Comparison of ENCODE assay signal across 13 cellular contexts in genomic region chr1:89974701-89975470, GRCh38. TPM values are rescaled to one million over a fixed set of nuclear protein-coding genes. Genes with fewer than 3 reads are reported as not detected.
DNase-seq lines count a peak whose midpoint lies in the region; ATAC-seq and TF ChIP-seq lines count a peak whose summit lies in the region.
"Had no signal": no experiment of that assay in that cellular context is flagged by ENCODE, and none has a peak within 500 bp of the region (broad histone marks: within the 10 kb centered on the region; RNA-seq: fewer than 3 reads in every experiment).

No MANE protein-coding gene starts in this region.

- no peaks in the 10 kb centered on the region for H3K27me3 ChIP-seq in RWPE2 (ENCODE audit: insufficient read depth, poor library complexity, severe bottlenecking)

- H3K4me3 Mint-ChIP-seq in stimulated activated effector memory CD8-positive, alpha-beta T cell treated with anti-CD3 and anti-CD28 coated beads, Interleukin-12 subunit alpha, Interleukin-12 subunit beta, amount 100 ng/mL, for 72 hours, result no peak overlapping the region

- H3K4me1 Mint-ChIP-seq in stimulated activated effector memory CD8-positive, alpha-beta T cell treated with anti-CD3 and anti-CD28 coated beads, Interleukin-12 subunit alpha, Interleukin-12 subunit beta, amount 100 ng/mL, for 72 hours, result peaks cover 6% of the 10 kb centered on the region

- H3K4me3 ChIP-seq in RWPE2 (ENCODE audit: severe bottlenecking), result no peak overlapping the region

- peaks cover 30% of the 10 kb centered on the region for H3K4me1 ChIP-seq in RWPE2 (ENCODE audit: insufficient read depth, poor library complexity, severe bottlenecking)

- H3K27ac Mint-ChIP-seq in stimulated activated effector memory CD8-positive, alpha-beta T cell treated with anti-CD3 and anti-CD28 coated beads, Interleukin-12 subunit alpha, Interleukin-12 subunit beta, amount 100 ng/mL, for 72 hours, result no peak overlapping the region
- H3K27ac Mint-ChIP-seq: activated T-helper 2 cell treated with anti-CD3 and anti-CD28 coated beads, Interferon-gamma antibody, Interleukin-2, Interleukin-4, amounts not matched to agents 10 μg/mL and 5 μg/mL and 100 μg/mL, durations not matched to agents 14 hours and 24 hours and 36 hours had no signal

- H3K36me3 Mint-ChIP-seq in stimulated activated effector memory CD8-positive, alpha-beta T cell treated with anti-CD3 and anti-CD28 coated beads, Interleukin-12 subunit alpha, Interleukin-12 subunit beta, amount 100 ng/mL, for 72 hours, result no peaks in the 10 kb centered on the region

- peak overlapping the region; percentile 74 for H3K27ac ChIP-seq in RWPE2 (ENCODE audit: poor library complexity, severe bottlenecking)

- no peak for TF ChIP-seq CTCF in RWPE2 (IDR thresholded peaks at IDR 0.05; ENCODE audit: poor library complexity, severe bottlenecking)

- ATAC-seq in RWPE2 (ENCODE audit: low read depth) (peak; percentile 80), esophagus mucosa (peak; percentile 15), HG03432 (IDR thresholded peaks at IDR 0.05; ENCODE audit: unreplicated experiment) (no peak)
- peak; percentile 26 for ATAC-seq in stimulated activated effector memory CD8-positive, alpha-beta T cell treated with anti-CD3 and anti-CD28 coated beads, Interleukin-12 subunit alpha, Interleukin-12 subunit beta, amount 100 ng/mL, for 72 hours

- no peaks in the 10 kb centered on the region for H3K9me3 ChIP-seq in RWPE2 (ENCODE audit: severe bottlenecking)

- DNase-seq in GM04504 (ENCODE audit: low read depth), result peak; percentile 77
- DNase-seq in RWPE2 (ENCODE audit: low spot score), result no peak
- no peak for DNase-seq in stimulated activated effector memory CD8-positive, alpha-beta T cell treated with anti-CD3 and anti-CD28 coated beads, Interleukin-12 subunit alpha, Interleukin-12 subunit beta, amount 100 ng/mL, for 72 hours (ENCODE audit: low spot score in 2 of 2)
- DNase-seq in stimulated activated CD4-positive, alpha-beta T cell treated with anti-CD3 and anti-CD28 coated beads, Interleukin-4, amount 100 ng/mL, for 24 hours, result no peak
- no peak for DNase-seq in mucosa of gallbladder (ENCODE audit: low spot score)
- DNase-seq: activated CD4-positive, alpha-beta T cell treated with anti-CD3 and anti-CD28 coated beads for 48 hours; DND-41; head of caudate nucleus; NCI-H1092; NCI-H526 had no signal

- no peaks in the 10 kb centered on the region for H3K9me3 Mint-ChIP-seq in stimulated activated effector memory CD8-positive, alpha-beta T cell treated with anti-CD3 and anti-CD28 coated beads, Interleukin-12 subunit alpha, Interleukin-12 subunit beta, amount 100 ng/mL, for 72 hours
- H3K9me3 Mint-ChIP-seq: activated T-helper 2 cell treated with anti-CD3 and anti-CD28 coated beads, Interferon-gamma antibody, Interleukin-2, Interleukin-4, amounts not matched to agents 10 μg/mL and 5 μg/mL and 100 μg/mL, durations not matched to agents 14 hours and 24 hours and 36 hours had no signal

- H3K36me3 ChIP-seq in RWPE2 (ENCODE audit: low read depth), result no peaks in the 10 kb centered on the region

RNA-seq across cellular contexts. Expression of gene ZNF326, which starts 20.0 kb away (rescaled TPM):
- 14.7 TPM for total RNA-seq in esophagus mucosa
- total RNA-seq in mucosa of gallbladder, result 19.2 TPM
